In genomic region chr2:225040862-225041209, GRCh38 we compare ENCODE assay signal across 8 cellular contexts. TPM values are rescaled to one million over a fixed set of nuclear protein-coding genes. Genes with fewer than 3 reads are reported as not detected.
DNase-seq lines count a peak whose midpoint lies in the region; ATAC-seq and TF ChIP-seq lines count a peak whose summit lies in the region.

No MANE protein-coding gene starts in this region.

- no peaks in the 10 kb centered on the region for H3K9me3 Mint-ChIP-seq in GM23338

- peaks cover 30% of the 10 kb centered on the region for H3K4me1 Mint-ChIP-seq in GM23338

- no peak overlapping the region for H3K27ac Mint-ChIP-seq in GM23338

- no peaks in the 10 kb centered on the region for H3K36me3 Mint-ChIP-seq in GM23338 (ENCODE audit: low read depth)

- intact Hi-C loops in left lung (cut with DNase I) = no loop called here

- H3K4me3 ChIP-seq in GM06990 (replicated peaks; ENCODE audit: low read depth, low read length) (peak overlapping the region; percentile 82), GM23338 (peak overlapping the region; percentile 70), astrocyte of the cerebellum (ENCODE audit: low read depth, low read length) (peak overlapping the region; percentile 61), left lung (peak overlapping the region; percentile 45 to 78)

- ATAC-seq in GM23338 (no peak; the same call in 1 of the 3 replicates), left lung (peak; percentile 18)

- H3K4me1 ChIP-seq in GM23338 (ENCODE audit: insufficient read depth) (peaks cover 28% of the 10 kb centered on the region), left lung (peaks cover 0 to 29% of the 10 kb centered on the region in 2 donors)

- H3K27me3 ChIP-seq in GM06990 (replicated peaks; ENCODE audit: control insufficient read depth, insufficient read depth, low read length) (no peaks in the 10 kb centered on the region), GM23338 (ENCODE audit: insufficient read depth) (peaks cover 70% of the 10 kb centered on the region), left lung (peaks cover 29 to 42% of the 10 kb centered on the region in 2 donors)

- H3K36me3 ChIP-seq in GM06990 (ENCODE audit: control insufficient read depth, insufficient read depth, low read length) = no peaks in the 10 kb centered on the region
- H3K36me3 ChIP-seq in GM23338 (ENCODE audit: insufficient read depth) = no peaks in the 10 kb centered on the region
- H3K36me3 ChIP-seq in left lung = no peaks in the 10 kb centered on the region

- H3K9me2 ChIP-seq in GM23338 (ENCODE audit: insufficient read depth) = no peaks in the 10 kb centered on the region

- H3K9me3 ChIP-seq in left lung = no peaks in the 10 kb centered on the region

- peak overlapping the region; percentile 94; the same call in 1 of the 2 replicates for H2AFZ ChIP-seq in GM23338

- no peaks in the 10 kb centered on the region for H4K20me1 ChIP-seq in GM23338 (replicated peaks; ENCODE audit: insufficient read depth)

- H3K4me3 Mint-ChIP-seq in GM23338 = peak overlapping the region; percentile 73

- H3K27ac ChIP-seq in GM23338 (ENCODE audit: low read depth) = no peak overlapping the region
- peak overlapping the region; percentile 26 to 68 for H3K27ac ChIP-seq in left lung

- TF ChIP-seq CTCF in GM06990 (IDR thresholded peaks at IDR 0.05; ENCODE audit: insufficient read depth, low read length, poor library complexity, severe bottlenecking) (no peak), GM23338 (conservative IDR thresholded peaks at IDR 0.05; ENCODE audit: low read depth in 2 of 2) (no peak), astrocyte of the cerebellum (IDR thresholded peaks at IDR 0.05; ENCODE audit: low read depth, low read length, missing control alignments) (no peak), left lung (IDR thresholded peaks at IDR 0.05) (no peak)

- H3K79me2 ChIP-seq in GM23338 (replicated peaks; ENCODE audit: insufficient read depth) = no peaks in the 10 kb centered on the region

- peaks cover 36% of the 10 kb centered on the region for H3K27me3 Mint-ChIP-seq in GM23338 (ENCODE audit: insufficient read depth, low read depth, poor library complexity)

- peaks cover 8% of the 10 kb centered on the region; the same call in 1 of the 2 replicates for H3F3A ChIP-seq in GM23338 (replicated peaks; ENCODE audit: low read depth)

- in situ Hi-C loops in astrocyte of the cerebellum (cut with HindIII; ENCODE audit: low sequenced_read_pairs) = no loop called here

- DNase-seq in GM06990 (ENCODE audit: extremely low read depth, insufficient read length) = no peak
- no peak for DNase-seq in GM23338 (ENCODE audit: low spot score)
- DNase-seq in NCI-H69 (lab: John Stamatoyannopoulos, UW) = peak; percentile 73
- no peak for DNase-seq in astrocyte of the cerebellum (ENCODE audit: low read depth)
- no peak for DNase-seq in left lung
- DNase-seq in stimulated activated naive CD4-positive, alpha-beta T cell treated with Interleukin-2 at 50 U/mL for 16 hours (lab: John Stamatoyannopoulos, UW) = peak; percentile 49
- no peak for DNase-seq in SHP77 (lab: John Stamatoyannopoulos, UW)
- DNase-seq in KG1 (lab: John Stamatoyannopoulos, UW) = no peak

- peak overlapping the region; percentile 90 for H3K4me2 ChIP-seq in GM23338

TF ChIP-seq in GM23338, 12 proteins besides CTCF, POLR2A, EP300 and RAD21 (continues in another document):
- no peak for TF ChIP-seq NANOG (IDR thresholded peaks at IDR 0.05; ENCODE audit: borderline replicate concordance)
- TF ChIP-seq, protein P1, sequence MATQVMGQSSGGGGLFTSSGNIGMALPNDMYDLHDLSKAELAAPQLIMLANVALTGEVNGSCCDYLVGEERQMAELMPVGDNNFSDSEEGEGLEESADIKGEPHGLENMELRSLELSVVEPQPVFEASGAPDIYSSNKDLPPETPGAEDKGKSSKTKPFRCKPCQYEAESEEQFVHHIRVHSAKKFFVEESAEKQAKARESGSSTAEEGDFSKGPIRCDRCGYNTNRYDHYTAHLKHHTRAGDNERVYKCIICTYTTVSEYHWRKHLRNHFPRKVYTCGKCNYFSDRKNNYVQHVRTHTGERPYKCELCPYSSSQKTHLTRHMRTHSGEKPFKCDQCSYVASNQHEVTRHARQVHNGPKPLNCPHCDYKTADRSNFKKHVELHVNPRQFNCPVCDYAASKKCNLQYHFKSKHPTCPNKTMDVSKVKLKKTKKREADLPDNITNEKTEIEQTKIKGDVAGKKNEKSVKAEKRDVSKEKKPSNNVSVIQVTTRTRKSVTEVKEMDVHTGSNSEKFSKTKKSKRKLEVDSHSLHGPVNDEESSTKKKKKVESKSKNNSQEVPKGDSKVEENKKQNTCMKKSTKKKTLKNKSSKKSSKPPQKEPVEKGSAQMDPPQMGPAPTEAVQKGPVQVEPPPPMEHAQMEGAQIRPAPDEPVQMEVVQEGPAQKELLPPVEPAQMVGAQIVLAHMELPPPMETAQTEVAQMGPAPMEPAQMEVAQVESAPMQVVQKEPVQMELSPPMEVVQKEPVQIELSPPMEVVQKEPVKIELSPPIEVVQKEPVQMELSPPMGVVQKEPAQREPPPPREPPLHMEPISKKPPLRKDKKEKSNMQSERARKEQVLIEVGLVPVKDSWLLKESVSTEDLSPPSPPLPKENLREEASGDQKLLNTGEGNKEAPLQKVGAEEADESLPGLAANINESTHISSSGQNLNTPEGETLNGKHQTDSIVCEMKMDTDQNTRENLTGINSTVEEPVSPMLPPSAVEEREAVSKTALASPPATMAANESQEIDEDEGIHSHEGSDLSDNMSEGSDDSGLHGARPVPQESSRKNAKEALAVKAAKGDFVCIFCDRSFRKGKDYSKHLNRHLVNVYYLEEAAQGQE (IDR thresholded peaks at IDR 0.05; ENCODE audit: unreplicated experiment) = no peak
- TF ChIP-seq POLR2AphosphoS5 (IDR thresholded peaks at IDR 0.05; ENCODE audit: low read depth) = no peak
- TF ChIP-seq, protein P2, sequence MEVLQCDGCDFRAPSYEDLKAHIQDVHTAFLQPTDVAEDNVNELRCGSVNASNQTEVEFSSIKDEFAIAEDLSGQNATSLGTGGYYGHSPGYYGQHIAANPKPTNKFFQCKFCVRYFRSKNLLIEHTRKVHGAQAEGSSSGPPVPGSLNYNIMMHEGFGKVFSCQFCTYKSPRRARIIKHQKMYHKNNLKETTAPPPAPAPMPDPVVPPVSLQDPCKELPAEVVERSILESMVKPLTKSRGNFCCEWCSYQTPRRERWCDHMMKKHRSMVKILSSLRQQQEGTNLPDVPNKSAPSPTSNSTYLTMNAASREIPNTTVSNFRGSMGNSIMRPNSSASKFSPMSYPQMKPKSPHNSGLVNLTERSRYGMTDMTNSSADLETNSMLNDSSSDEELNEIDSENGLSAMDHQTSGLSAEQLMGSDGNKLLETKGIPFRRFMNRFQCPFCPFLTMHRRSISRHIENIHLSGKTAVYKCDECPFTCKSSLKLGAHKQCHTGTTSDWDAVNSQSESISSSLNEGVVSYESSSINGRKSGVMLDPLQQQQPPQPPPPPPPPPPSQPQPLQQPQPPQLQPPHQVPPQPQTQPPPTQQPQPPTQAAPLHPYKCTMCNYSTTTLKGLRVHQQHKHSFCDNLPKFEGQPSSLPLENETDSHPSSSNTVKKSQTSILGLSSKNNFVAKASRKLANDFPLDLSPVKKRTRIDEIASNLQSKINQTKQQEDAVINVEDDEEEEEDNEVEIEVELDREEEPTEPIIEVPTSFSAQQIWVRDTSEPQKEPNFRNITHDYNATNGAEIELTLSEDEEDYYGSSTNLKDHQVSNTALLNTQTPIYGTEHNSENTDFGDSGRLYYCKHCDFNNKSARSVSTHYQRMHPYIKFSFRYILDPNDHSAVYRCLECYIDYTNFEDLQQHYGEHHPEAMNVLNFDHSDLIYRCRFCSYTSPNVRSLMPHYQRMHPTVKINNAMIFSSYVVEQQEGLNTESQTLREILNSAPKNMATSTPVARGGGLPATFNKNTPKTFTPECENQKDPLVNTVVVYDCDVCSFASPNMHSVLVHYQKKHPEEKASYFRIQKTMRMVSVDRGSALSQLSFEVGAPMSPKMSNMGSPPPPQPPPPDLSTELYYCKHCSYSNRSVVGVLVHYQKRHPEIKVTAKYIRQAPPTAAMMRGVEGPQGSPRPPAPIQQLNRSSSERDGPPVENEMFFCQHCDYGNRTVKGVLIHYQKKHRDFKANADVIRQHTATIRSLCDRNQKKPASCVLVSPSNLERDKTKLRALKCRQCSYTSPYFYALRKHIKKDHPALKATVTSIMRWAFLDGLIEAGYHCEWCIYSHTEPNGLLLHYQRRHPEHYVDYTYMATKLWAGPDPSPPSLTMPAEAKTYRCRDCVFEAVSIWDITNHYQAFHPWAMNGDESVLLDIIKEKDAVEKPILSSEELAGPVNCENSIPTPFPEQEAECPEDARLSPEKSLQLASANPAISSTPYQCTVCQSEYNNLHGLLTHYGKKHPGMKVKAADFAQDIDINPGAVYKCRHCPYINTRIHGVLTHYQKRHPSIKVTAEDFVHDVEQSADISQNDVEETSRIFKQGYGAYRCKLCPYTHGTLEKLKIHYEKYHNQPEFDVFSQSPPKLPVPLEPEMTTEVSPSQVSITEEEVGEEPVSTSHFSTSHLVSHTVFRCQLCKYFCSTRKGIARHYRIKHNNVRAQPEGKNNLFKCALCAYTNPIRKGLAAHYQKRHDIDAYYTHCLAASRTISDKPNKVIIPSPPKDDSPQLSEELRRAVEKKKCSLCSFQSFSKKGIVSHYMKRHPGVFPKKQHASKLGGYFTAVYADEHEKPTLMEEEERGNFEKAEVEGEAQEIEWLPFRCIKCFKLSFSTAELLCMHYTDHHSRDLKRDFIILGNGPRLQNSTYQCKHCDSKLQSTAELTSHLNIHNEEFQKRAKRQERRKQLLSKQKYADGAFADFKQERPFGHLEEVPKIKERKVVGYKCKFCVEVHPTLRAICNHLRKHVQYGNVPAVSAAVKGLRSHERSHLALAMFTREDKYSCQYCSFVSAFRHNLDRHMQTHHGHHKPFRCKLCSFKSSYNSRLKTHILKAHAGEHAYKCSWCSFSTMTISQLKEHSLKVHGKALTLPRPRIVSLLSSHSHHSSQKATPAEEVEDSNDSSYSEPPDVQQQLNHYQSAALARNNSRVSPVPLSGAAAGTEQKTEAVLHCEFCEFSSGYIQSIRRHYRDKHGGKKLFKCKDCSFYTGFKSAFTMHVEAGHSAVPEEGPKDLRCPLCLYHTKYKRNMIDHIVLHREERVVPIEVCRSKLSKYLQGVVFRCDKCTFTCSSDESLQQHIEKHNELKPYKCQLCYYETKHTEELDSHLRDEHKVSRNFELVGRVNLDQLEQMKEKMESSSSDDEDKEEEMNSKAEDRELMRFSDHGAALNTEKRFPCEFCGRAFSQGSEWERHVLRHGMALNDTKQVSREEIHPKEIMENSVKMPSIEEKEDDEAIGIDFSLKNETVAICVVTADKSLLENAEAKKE (CRISPR knock-in tag; IDR thresholded peaks at IDR 0.05) = no peak

RNA-seq across cellular contexts. Expression of gene DOCK10, which starts 1.4 kb away (rescaled TPM):
- total RNA-seq in GM23338 (2014; rRNA removed; shearing (Covaris generic)) = 1.3 and 1.7 TPM in 2 replicates
- 0.19 and 1.0 TPM in 2 replicates for polyA plus RNA-seq in GM23338 (2016; fragmentation: Nextera tagmentation; extraction: Ambion mirVana)
- 10 to 100 TPM; 17.8 to 47.4 TPM for total RNA-seq in left lung

Comparison
In these comparisons a context has a peak if more than half of its experiments do, and no peak if none do; other contexts are left out.
1. DNase-seq: peak in NCI-H69 (single experiment) and stimulated activated naive CD4-positive, alpha-beta T cell treated with Interleukin-2 at 50 U/mL for 16 hours (single experiment); none in GM06990 (single experiment), GM23338 (single experiment), astrocyte of the cerebellum (single experiment), left lung (0 of 2), SHP77 (0 of 2) and KG1 (single experiment).
2. Peak in every context shown above with its lines, with median percentiles within 50 percentile points of each other: H3K4me3 ChIP-seq.